In genomic region chr1:76868154-76868882, GRCh38 we compare ENCODE assay signal across 9 cellular contexts. TPM values are rescaled to one million over a fixed set of nuclear protein-coding genes. Genes with fewer than 3 reads are reported as not detected.
DNase-seq lines count a peak whose midpoint lies in the region; ATAC-seq and FAIRE-seq lines count a peak whose summit lies in the region.
"Had no signal": no experiment of that assay in that cellular context is flagged by ENCODE, and none has a peak within 500 bp of the region (broad histone marks: within the 10 kb centered on the region; RNA-seq: fewer than 3 reads in every experiment).

No MANE protein-coding gene starts in this region.

- peak; percentile 16 for DNase-seq in NCI-H1092 (lab: John Stamatoyannopoulos, UW)
- DNase-seq in adipocyte (ENCODE audit: low read depth): peak; percentile 75
- DNase-seq in left ventricle myocardium superior: no peak
- peak; percentile 93 for DNase-seq in retina
- no peak for DNase-seq in RCC 7860 (ENCODE audit: low spot score)

- H3K36me3 ChIP-seq in ACC112 (ENCODE audit: insufficient read depth, low read length) (no peaks in the 10 kb centered on the region), adipocyte (ENCODE audit: control insufficient read depth, insufficient read depth, low read length, severe bottlenecking) (no peaks in the 10 kb centered on the region)

- peak overlapping the region; percentile 64 for H3K4me3 ChIP-seq in ACC112 (ENCODE audit: low read depth, low read length)
- H3K4me3 ChIP-seq in adipocyte (ENCODE audit: low read length): peak overlapping the region; percentile 81

- H3K9ac ChIP-seq in adipocyte (ENCODE audit: low read length): peak overlapping the region; percentile 56

- peak overlapping the region; percentile 69 for H2AFZ ChIP-seq in ACC112 (ENCODE audit: low read length, unreplicated experiment)

- H3K9me3 ChIP-seq in adipocyte (ENCODE audit: control insufficient read depth, low read length): no peaks in the 10 kb centered on the region

- H3K4me1 ChIP-seq in ACC112 (ENCODE audit: control insufficient read depth, insufficient read depth, low read length, unreplicated experiment) (no peaks in the 10 kb centered on the region), adipocyte (ENCODE audit: control insufficient read depth, insufficient read depth, low read length) (peaks cover 3% of the 10 kb centered on the region)

- H3K27ac ChIP-seq in ACC112 (ENCODE audit: low read depth, low read length): no peak overlapping the region

- H3K79me2 ChIP-seq in ACC112 (ENCODE audit: control insufficient read depth, insufficient read depth, low read length, unreplicated experiment): no peaks in the 10 kb centered on the region

- peak; percentile 42 for ATAC-seq in GM18867 (IDR thresholded peaks at IDR 0.05; ENCODE audit: unreplicated experiment)
- ATAC-seq in left ventricle myocardium superior: peak; percentile 88
- ATAC-seq in HG03460 (IDR thresholded peaks at IDR 0.05; ENCODE audit: unreplicated experiment): no peak

- peaks cover 78% of the 10 kb centered on the region for H3K27me3 ChIP-seq in ACC112 (ENCODE audit: insufficient read depth, low read length)
- H3K27me3 ChIP-seq in adipocyte (replicated peaks; ENCODE audit: control insufficient read depth, insufficient read depth, low read length): peaks cover 4% of the 10 kb centered on the region

- FAIRE-seq in RCC 7860 (lab: Jason Lieb, UNC): no peak
- FAIRE-seq: bronchial epithelial cell had no signal

- intact Hi-C loops in left ventricle myocardium superior (cut with micrococcal nuclease): no loop called here

RNA-seq across cellular contexts. Expression of gene ST6GALNAC5, which starts 1.0 kb away (rescaled TPM):
- 0.62 TPM for total RNA-seq in left ventricle myocardium superior

Comparison
In these comparisons a context has a peak if more than half of its experiments do, and no peak if none do; other contexts are left out.
1. DNase-seq: peak in NCI-H1092 (single experiment), adipocyte (single experiment) and retina (single experiment); none in left ventricle myocardium superior (single experiment) and RCC 7860 (single experiment).